Comparison of ENCODE assay signal across 19 cellular contexts in genomic region chr5:6726006-6726405, GRCh38.
DNase-seq lines count a peak whose midpoint lies in the region; ATAC-seq and TF ChIP-seq lines count a peak whose summit lies in the region.
"Had no signal": no experiment of that assay in that cellular context is flagged by ENCODE, and none has a peak within 500 bp of the region (broad histone marks: within the 10 kb centered on the region; RNA-seq: fewer than 3 reads in every experiment).

No MANE protein-coding gene starts in this region.

- no peak overlapping the region for H3K4me3 Mint-ChIP-seq in effector memory CD8-positive, alpha-beta T cell
- no peak overlapping the region for H3K4me3 Mint-ChIP-seq in stimulated activated effector memory CD8-positive, alpha-beta T cell treated with anti-CD3 and anti-CD28 coated beads, Interleukin-12 subunit alpha, Interleukin-12 subunit beta, amount 100 ng/mL, for 72 hours
- H3K4me3 Mint-ChIP-seq: CD8-positive, alpha-beta T cell had no signal

- H3K4me3 ChIP-seq in DND-41 (ENCODE audit: low read depth in 1 of 2, low read length in 2 of 2), result no peak overlapping the region
- H3K4me3 ChIP-seq: A549, SK-N-MC had no signal

- no peak overlapping the region for H3K27ac ChIP-seq in DND-41 (ENCODE audit: low read length)
- H3K27ac ChIP-seq: A549, SK-N-MC had no signal

- ATAC-seq in DND-41 (ENCODE audit: insufficient read depth, low read depth), result no peak
- ATAC-seq in effector memory CD8-positive, alpha-beta T cell (replicated peaks), result no peak
- no peak for ATAC-seq in stimulated activated effector memory CD8-positive, alpha-beta T cell treated with anti-CD3 and anti-CD28 coated beads, Interleukin-12 subunit alpha, Interleukin-12 subunit beta, amount 100 ng/mL, for 72 hours
- ATAC-seq: A549; CD8-positive, alpha-beta T cell had no signal

- H3K36me3 ChIP-seq in DND-41 (ENCODE audit: insufficient read depth, low read length), result peaks cover 80% of the 10 kb centered on the region

- H3K4me1 Mint-ChIP-seq in effector memory CD8-positive, alpha-beta T cell (ENCODE audit: low read depth in 2 of 2), result peaks cover 72 to 84% of the 10 kb centered on the region in 2 donors
- peaks cover 93% of the 10 kb centered on the region for H3K4me1 Mint-ChIP-seq in stimulated activated effector memory CD8-positive, alpha-beta T cell treated with anti-CD3 and anti-CD28 coated beads, Interleukin-12 subunit alpha, Interleukin-12 subunit beta, amount 100 ng/mL, for 72 hours

- H3K9ac ChIP-seq in DND-41 (ENCODE audit: low read depth, low read length), result no peak overlapping the region

- peaks cover 96% of the 10 kb centered on the region for H4K20me1 ChIP-seq in DND-41 (ENCODE audit: insufficient read depth, low read length)

- peaks cover 100% of the 10 kb centered on the region for H3K79me2 ChIP-seq in DND-41 (ENCODE audit: insufficient read depth, low read length)

- H3K4me1 ChIP-seq in DND-41 (ENCODE audit: insufficient read depth, low read length), result peaks cover 76% of the 10 kb centered on the region

- no peaks in the 10 kb centered on the region for H3K27me3 ChIP-seq in DND-41 (ENCODE audit: insufficient read depth, low read length, poor library complexity)

- no peaks in the 10 kb centered on the region for H3K9me3 Mint-ChIP-seq in effector memory CD8-positive, alpha-beta T cell
- no peaks in the 10 kb centered on the region for H3K9me3 Mint-ChIP-seq in stimulated activated effector memory CD8-positive, alpha-beta T cell treated with anti-CD3 and anti-CD28 coated beads, Interleukin-12 subunit alpha, Interleukin-12 subunit beta, amount 100 ng/mL, for 72 hours
- H3K9me3 Mint-ChIP-seq: CD8-positive, alpha-beta T cell had no signal

- peak overlapping the region; percentile 16; the same call in 1 of the 2 replicates for H3K4me2 ChIP-seq in DND-41 (ENCODE audit: insufficient read depth, low read length)
- H3K4me2 ChIP-seq: A549 had no signal

- TF ChIP-seq CTCF in DND-41 (IDR thresholded peaks at IDR 0.05; ENCODE audit: borderline replicate concordance, extremely low read depth, low read length, poor library complexity, severe bottlenecking), result no peak

- H3K9me3 ChIP-seq in DND-41 (ENCODE audit: insufficient read depth, low read length, severe bottlenecking), result no peaks in the 10 kb centered on the region
- H3K9me3 ChIP-seq: A549 had no signal

- H3K27me3 Mint-ChIP-seq in effector memory CD8-positive, alpha-beta T cell, result no peaks in the 10 kb centered on the region

- no peak overlapping the region for H2AFZ ChIP-seq in DND-41 (ENCODE audit: low read depth, low read length)

- peak overlapping the region; percentile 64 to 85 for H3K27ac Mint-ChIP-seq in effector memory CD8-positive, alpha-beta T cell
- H3K27ac Mint-ChIP-seq in stimulated activated effector memory CD8-positive, alpha-beta T cell treated with anti-CD3 and anti-CD28 coated beads, Interleukin-12 subunit alpha, Interleukin-12 subunit beta, amount 100 ng/mL, for 72 hours, result peak overlapping the region; percentile 17

- no peak for DNase-seq in DND-41
- peak; percentile 29 for DNase-seq in NAMALWA (ENCODE audit: low spot score)
- DNase-seq in effector memory CD8-positive, alpha-beta T cell, result no peak
- DNase-seq in stimulated activated effector memory CD8-positive, alpha-beta T cell treated with anti-CD3 and anti-CD28 coated beads, Interleukin-12 subunit alpha, Interleukin-12 subunit beta, amount 100 ng/mL, for 72 hours (ENCODE audit: low spot score in 2 of 2), result no peak
- DNase-seq in effector CD8-positive, alpha-beta T cell (lab: John Stamatoyannopoulos, UW), result no peak
- no peak for DNase-seq in islet precursor cell
- no peak for DNase-seq in HUDEP-2 (lab: John Stamatoyannopoulos, UW; ENCODE audit: unreplicated experiment in 76 of 76)
- DNase-seq: Calu3; CD8-positive, alpha-beta T cell; KBM-7; NCI-H1417 treated with DMSO at 0.1 percent for 48 hours; NCI-H187 treated with DMSO at 0.1 percent for 48 hours; NCI-H226; NCI-H526 treated with DMSO at 0.1 percent for 48 hours; NK-92 treated with Interleukin-12 subunit alpha and Interleukin-12 subunit beta, amount 100 ng/mL, for 24 hours; OCI-M1; SHP77 had no signal

- H3K36me3 Mint-ChIP-seq in effector memory CD8-positive, alpha-beta T cell (ENCODE audit: insufficient read depth), result peaks cover 9% of the 10 kb centered on the region
- H3K36me3 Mint-ChIP-seq in stimulated activated effector memory CD8-positive, alpha-beta T cell treated with anti-CD3 and anti-CD28 coated beads, Interleukin-12 subunit alpha, Interleukin-12 subunit beta, amount 100 ng/mL, for 72 hours, result peaks cover 66% of the 10 kb centered on the region
